Comparison of ENCODE assay signal across 24 cellular contexts in genomic region chr3:109825971-109826810, GRCh38.
DNase-seq lines count a peak whose midpoint lies in the region; ATAC-seq, FAIRE-seq and TF ChIP-seq lines count a peak whose summit lies in the region.
"Had no signal": no experiment of that assay in that cellular context is flagged by ENCODE, and none has a peak within 500 bp of the region (broad histone marks: within the 10 kb centered on the region; RNA-seq: fewer than 3 reads in every experiment).

No MANE protein-coding gene starts in this region.

- H3K9me3 ChIP-seq in HepG2 (ENCODE audit: low read length): no peaks in the 10 kb centered on the region
- H3K9me3 ChIP-seq in right lobe of liver: no peaks in the 10 kb centered on the region
- no peaks in the 10 kb centered on the region for H3K9me3 ChIP-seq in PC-9 (ENCODE audit: insufficient read depth, low read depth)
- H3K9me3 ChIP-seq: BE2C, Caco-2 had no signal

- CTCF ChIA-PET in HepG2 (lab: Yijun Ruan, JAX; ENCODE audit: low intra/inter-chr PET ratio, low total read pairs) (no interaction called here), PC-9 (lab: Charles Lee) (interaction anchor here (0.6 kb wide), 1 partner anchor 381 kb away, joined by 3 read pairs; no protein-coding TSS in a partner anchor), T-cell (lab: Charles Lee) (no interaction called here)

- TF ChIP-seq POLR2A in HepG2 (IDR thresholded peaks at IDR 0.05; ENCODE audit: insufficient read depth in 1 of 2, low read depth in 2 of 2, low read length in 2 of 2) (no peak), right lobe of liver (IDR thresholded peaks at IDR 0.05) (no peak)

- POLR2A ChIA-PET in HepG2 (lab: Yijun Ruan, JAX): no interaction called here
- POLR2A ChIA-PET in PC-9 (lab: Charles Lee; ENCODE audit: unreplicated experiment): no interaction called here
- POLR2A ChIA-PET in T-cell (lab: Charles Lee): interaction anchor here in 1 of 2 donors (0.7 kb wide), 1 partner anchor 80 kb away, joined by 3 read pairs; no protein-coding TSS in a partner anchor

- H3F3A ChIP-seq in PC-9 (ENCODE audit: insufficient read depth, low read depth): no peaks in the 10 kb centered on the region

- H3K27ac Mint-ChIP-seq in natural killer cell: no peak overlapping the region
- no peak overlapping the region for H3K27ac Mint-ChIP-seq in T-cell

- H2AFZ ChIP-seq in HepG2 (ENCODE audit: low read length) (no peak overlapping the region), PC-9 (0 out of 2 replicates have a peak overlapping the region, but pooled peaks have one; percentile 0)

- no peak for TF ChIP-seq CTCF in HepG2 (CRISPR knock-in tag; IDR thresholded peaks at IDR 0.05)
- TF ChIP-seq CTCF in right lobe of liver (IDR thresholded peaks at IDR 0.05): no peak
- no peak for TF ChIP-seq CTCF in PC-9 (conservative IDR thresholded peaks at IDR 0.05)
- no peak for TF ChIP-seq CTCF in natural killer cell (IDR thresholded peaks at IDR 0.05)

- H3K9me3 Mint-ChIP-seq in natural killer cell (peaks cover 0 to 2% of the 10 kb centered on the region in 2 donors), T-cell (no peaks in the 10 kb centered on the region)

- H3K79me2 ChIP-seq in HepG2 (ENCODE audit: insufficient read depth, low read length) (no peaks in the 10 kb centered on the region), PC-9 (ENCODE audit: low read depth) (no peaks in the 10 kb centered on the region)

- H3K27me3 ChIP-seq in HepG2 (ENCODE audit: control insufficient read depth in 1 of 2, insufficient read depth in 2 of 2, low read length in 2 of 2) (no peaks in the 10 kb centered on the region), right lobe of liver (no peaks in the 10 kb centered on the region), PC-9 (ENCODE audit: insufficient read depth, low read depth) (no peaks in the 10 kb centered on the region)
- H3K27me3 ChIP-seq: BE2C had no signal

- FAIRE-seq in HepG2 (lab: Jason Lieb, UNC): no peak
- FAIRE-seq: GM19239 had no signal

- H3K4me2 ChIP-seq in HepG2 (ENCODE audit: low read depth, low read length) (no peak overlapping the region), PC-9 (no peak overlapping the region)

- H3K4me1 Mint-ChIP-seq in natural killer cell: no peaks in the 10 kb centered on the region
- peaks cover 0 to 2% (median 0%) of the 10 kb centered on the region in 3 donors for H3K4me1 Mint-ChIP-seq in T-cell
- H3K4me1 Mint-ChIP-seq: CD4-positive, CD25-positive, alpha-beta regulatory T cell had no signal

- H3K36me3 ChIP-seq in HepG2 (replicated peaks in 1 of 2; ENCODE audit: control insufficient read depth in 1 of 2, insufficient read depth in 2 of 2, low read length in 2 of 2) (no peaks in the 10 kb centered on the region), right lobe of liver (no peaks in the 10 kb centered on the region), PC-9 (ENCODE audit: low read depth) (no peaks in the 10 kb centered on the region)
- H3K36me3 ChIP-seq: BE2C had no signal

- H3K4me1 ChIP-seq in HepG2 (ENCODE audit: insufficient read depth, low read length) (no peaks in the 10 kb centered on the region; the same call in 1 of the 2 replicates), right lobe of liver (no peaks in the 10 kb centered on the region), PC-9 (replicated peaks; ENCODE audit: insufficient read depth) (no peaks in the 10 kb centered on the region)
- H3K4me1 ChIP-seq: BE2C, Caco-2 had no signal

- no peaks in the 10 kb centered on the region for H4K20me1 ChIP-seq in HepG2 (ENCODE audit: insufficient read depth, low read length)
- no peaks in the 10 kb centered on the region for H4K20me1 ChIP-seq in PC-9 (ENCODE audit: insufficient read depth)

- no peak overlapping the region for H3K9ac ChIP-seq in HepG2 (ENCODE audit: insufficient read depth, low read depth, low read length)

- no peak for TF ChIP-seq RAD21 in HepG2 (CRISPR knock-in tag; IDR thresholded peaks at IDR 0.05)

- H3K36me3 Mint-ChIP-seq in natural killer cell (no peaks in the 10 kb centered on the region), T-cell (no peaks in the 10 kb centered on the region)
- H3K36me3 Mint-ChIP-seq: CD4-positive, CD25-positive, alpha-beta regulatory T cell had no signal

- DNase-seq in HepG2 (ENCODE audit: low spot score): no peak
- no peak for DNase-seq in right lobe of liver
- no peak for DNase-seq in PC-9
- peak; percentile 10 to 55 for DNase-seq in hippocampal formation (lab: John Stamatoyannopoulos, UW)
- no peak for DNase-seq in natural killer cell
- no peak for DNase-seq in T-cell
- DNase-seq: 8988T; BE2C; Caco-2; CD4-positive, CD25-positive, alpha-beta regulatory T cell; GDM1; GOT3; NCI-H1092 treated with DMSO at 0.1 percent for 48 hours; NCI-H146; NCI-H2081 treated with DMSO at 0.1 percent for 48 hours; NCI-H510A; NCI-H774; PC-3; SIG-M5 had no signal

- H3K4me3 ChIP-seq in HepG2 (replicated peaks in 1 of 3; ENCODE audit: insufficient read depth in 1 of 3, low read depth in 2 of 3, low read length in 3 of 3): no peak overlapping the region
- H3K4me3 ChIP-seq in right lobe of liver: no peak overlapping the region
- no peak overlapping the region for H3K4me3 ChIP-seq in PC-9

- no peak overlapping the region for H3K4me3 Mint-ChIP-seq in natural killer cell
- H3K4me3 Mint-ChIP-seq in T-cell: no peak overlapping the region
- H3K4me3 Mint-ChIP-seq: CD4-positive, CD25-positive, alpha-beta regulatory T cell had no signal

- in situ Hi-C loops in HepG2 (cut with HindIII; ENCODE audit: extremely low pct_ligation_motif_present, low pct_unique_long_range_greater_than_20kb): no loop called here

- no TSS peak for BruUV-seq in HepG2 (replicated peaks; lab: Mats Ljungman, UMichigan)
- BruUV-seq in PC-9 (replicated peaks; lab: Mats Ljungman, UMichigan): no TSS peak

- no peaks in the 10 kb centered on the region for H3K27me3 Mint-ChIP-seq in natural killer cell (ENCODE audit: low read depth in 2 of 2)
- no peaks in the 10 kb centered on the region for H3K27me3 Mint-ChIP-seq in T-cell

- ATAC-seq in HepG2: no peak
- ATAC-seq in right lobe of liver: no peak
- ATAC-seq in HG02973 (IDR thresholded peaks at IDR 0.05; ENCODE audit: unreplicated experiment): no peak
- ATAC-seq in GM18520 (IDR thresholded peaks at IDR 0.05; ENCODE audit: unreplicated experiment): no peak
- no peak for ATAC-seq in natural killer cell
- ATAC-seq in T-cell (replicated peaks in 1 of 4): no peak
- ATAC-seq: HCT116, PC-3 had no signal

- intact Hi-C loops in HepG2 (cut with micrococcal nuclease; ENCODE audit: unreplicated experiment): no loop called here
- intact Hi-C loops in right lobe of liver (cut with DNase I): no loop called here
- intact Hi-C loops in PC-9 (cut with micrococcal nuclease; ENCODE audit: unreplicated experiment): no loop called here
- intact Hi-C loops in natural killer cell (cut with micrococcal nuclease): no loop called here

- WGBS in HepG2 (ENCODE audit: low lambda C conversion rate): 2% methylated on average over 7 of the region's 7 CpGs
- 62% methylated on average over 7 of the region's 7 CpGs for WGBS in right lobe of liver (ENCODE audit: insufficient coverage, low coverage, low lambda C conversion rate, missing lambda C conversion rate)

- H3K9me2 ChIP-seq in PC-9 (ENCODE audit: insufficient read depth): no peaks in the 10 kb centered on the region

- H3K27ac ChIP-seq in HepG2 (ENCODE audit: extremely low read length, insufficient read depth, low read length) (no peak overlapping the region), right lobe of liver (no peak overlapping the region), PC-9 (no peak overlapping the region)
- H3K27ac ChIP-seq: RWPE1 had no signal

- TF ChIP-seq EP300 in HepG2 (IDR thresholded peaks at IDR 0.05; ENCODE audit: low read depth in 2 of 2, low read length in 2 of 2): no peak
- TF ChIP-seq EP300 in HepG2 (CRISPR knock-in tag; IDR thresholded peaks at IDR 0.05; ENCODE audit: borderline replicate concordance): no peak

TF ChIP-seq in HepG2, 621 proteins besides CTCF, POLR2A, EP300 and RAD21:
- TF ChIP-seq, protein P1, sequence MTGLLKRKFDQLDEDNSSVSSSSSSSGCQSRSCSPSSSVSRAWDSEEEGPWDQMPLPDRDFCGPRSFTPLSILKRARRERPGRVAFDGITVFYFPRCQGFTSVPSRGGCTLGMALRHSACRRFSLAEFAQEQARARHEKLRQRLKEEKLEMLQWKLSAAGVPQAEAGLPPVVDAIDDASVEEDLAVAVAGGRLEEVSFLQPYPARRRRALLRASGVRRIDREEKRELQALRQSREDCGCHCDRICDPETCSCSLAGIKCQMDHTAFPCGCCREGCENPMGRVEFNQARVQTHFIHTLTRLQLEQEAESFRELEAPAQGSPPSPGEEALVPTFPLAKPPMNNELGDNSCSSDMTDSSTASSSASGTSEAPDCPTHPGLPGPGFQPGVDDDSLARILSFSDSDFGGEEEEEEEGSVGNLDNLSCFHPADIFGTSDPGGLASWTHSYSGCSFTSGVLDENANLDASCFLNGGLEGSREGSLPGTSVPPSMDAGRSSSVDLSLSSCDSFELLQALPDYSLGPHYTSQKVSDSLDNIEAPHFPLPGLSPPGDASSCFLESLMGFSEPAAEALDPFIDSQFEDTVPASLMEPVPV (CRISPR knock-in tag; IDR thresholded peaks at IDR 0.05): no peak
- TF ChIP-seq GZF1 (CRISPR knock-in tag; IDR thresholded peaks at IDR 0.05) (no peak), MAFK (conservative IDR thresholded peaks at IDR 0.05 in 1 of 2, IDR thresholded peaks at IDR 0.05 in 1 of 2; ENCODE audit: low read length in 2 of 2) (peak; percentile 69 to 87; a peak in 3 of 4 replicates), SIN3B (IDR thresholded peaks at IDR 0.05; ENCODE audit: low read length) (no peak), RORA (CRISPR knock-in tag; IDR thresholded peaks at IDR 0.05) (no peak), ZMAT5 (CRISPR knock-in tag; IDR thresholded peaks at IDR 0.05; ENCODE audit: borderline replicate concordance, low read depth) (no peak), FLYWCH1 (CRISPR knock-in tag; IDR thresholded peaks at IDR 0.05) (no peak), MAFF (IDR thresholded peaks at IDR 0.05; ENCODE audit: low read depth, low read length) (peak; percentile 71), ZNF350 (CRISPR knock-in tag; IDR thresholded peaks at IDR 0.05; ENCODE audit: borderline replicate concordance, low read depth) (no peak), HMG20B (CRISPR knock-in tag; conservative IDR thresholded peaks at IDR 0.05) (no peak)

Comparison
In these comparisons a context has a peak if more than half of its experiments do, and no peak if none do; other contexts are left out.
1. DNase-seq: peak in hippocampal formation (2 of 2); none in HepG2 (single experiment), right lobe of liver (0 of 3), PC-9 (0 of 2), natural killer cell (single experiment) and T-cell (0 of 34).